ENCODE assay signal across 2 cellular contexts in genomic region chr11:117822031-117822521, GRCh38.
TF ChIP-seq lines count a peak whose summit lies in the region.

No MANE protein-coding gene starts in this region.

TF ChIP-seq in HEK293T, 16 proteins besides CTCF, POLR2A, EP300 and RAD21 (continued from another document):
- no peak for TF ChIP-seq ZNF384 (IDR thresholded peaks at IDR 0.05)
- TF ChIP-seq HDGF (IDR thresholded peaks at IDR 0.05; ENCODE audit: borderline replicate concordance) = no peak
- no peak for TF ChIP-seq CTBP1 (IDR thresholded peaks at IDR 0.05; ENCODE audit: borderline replicate concordance)
- no peak for TF ChIP-seq PKNOX1 (IDR thresholded peaks at IDR 0.05)
- TF ChIP-seq ELF4 (IDR thresholded peaks at IDR 0.05) = no peak
- TF ChIP-seq L3MBTL2 (conservative IDR thresholded peaks at IDR 0.05) = no peak
- no peak for TF ChIP-seq FOXA1 (IDR thresholded peaks at IDR 0.05)
- no peak for TF ChIP-seq BHLHE40 (IDR thresholded peaks at IDR 0.05; ENCODE audit: borderline replicate concordance)
- no peak for TF ChIP-seq ARNT (IDR thresholded peaks at IDR 0.05)
- TF ChIP-seq NFRKB (IDR thresholded peaks at IDR 0.05) = no peak
- TF ChIP-seq LEF1 (IDR thresholded peaks at IDR 0.05; ENCODE audit: borderline replicate concordance) = no peak

TF ChIP-seq in H1, 55 proteins besides CTCF, POLR2A, EP300 and RAD21 (continued from another document):
- no peak for TF ChIP-seq HDAC2 (IDR thresholded peaks at IDR 0.05; ENCODE audit: borderline replicate concordance in 1 of 2, low read depth in 2 of 2, low read length in 2 of 2)
- TF ChIP-seq SP1 (IDR thresholded peaks at IDR 0.05; ENCODE audit: low read depth, low read length) = no peak
- no peak for TF ChIP-seq BRCA1 (IDR thresholded peaks at IDR 0.05; ENCODE audit: low read depth, low read length)
- TF ChIP-seq SIRT6 (IDR thresholded peaks at IDR 0.05; ENCODE audit: low read length) = no peak
- TF ChIP-seq POU5F1 (IDR thresholded peaks at IDR 0.05; ENCODE audit: low read depth, low read length) = no peak
- no peak for TF ChIP-seq FOSL1 (IDR thresholded peaks at IDR 0.05; ENCODE audit: insufficient read depth, low read depth, low read length)
- TF ChIP-seq TBP (IDR thresholded peaks at IDR 0.05; ENCODE audit: low read depth, low read length) = no peak
- no peak for TF ChIP-seq HDAC6 (IDR thresholded peaks at IDR 0.05; ENCODE audit: low read depth, low read length)
- TF ChIP-seq SRF (IDR thresholded peaks at IDR 0.05; ENCODE audit: low read depth, low read length) = no peak
- no peak for TF ChIP-seq POLR2AphosphoS5 (IDR thresholded peaks at IDR 0.05; ENCODE audit: low read depth, low read length)
- TF ChIP-seq CBX8 (IDR thresholded peaks at IDR 0.05; ENCODE audit: borderline replicate concordance, low read depth, low read length) = no peak
- TF ChIP-seq JUND (IDR thresholded peaks at IDR 0.05; ENCODE audit: low read length) = no peak
- no peak for TF ChIP-seq RXRA (IDR thresholded peaks at IDR 0.05; ENCODE audit: insufficient read depth, low read depth, low read length)
- no peak for TF ChIP-seq TAF1 (IDR thresholded peaks at IDR 0.05; ENCODE audit: low read depth, low read length)
- TF ChIP-seq ZNF274 (IDR thresholded peaks at IDR 0.05; ENCODE audit: borderline replicate concordance, extremely low read depth, low read length) = no peak
- no peak for TF ChIP-seq SUZ12 (IDR thresholded peaks at IDR 0.05; ENCODE audit: low read length)
